ENCODE assay signal across 17 cellular contexts in genomic region chr1:205687242-205687641, GRCh38. TPM values are rescaled to one million over a fixed set of nuclear protein-coding genes. Genes with fewer than 3 reads are reported as not detected.
DNase-seq lines count a peak whose midpoint lies in the region; ATAC-seq and TF ChIP-seq lines count a peak whose summit lies in the region.
"Had no signal": no experiment of that assay in that cellular context is flagged by ENCODE, and none has a peak within 500 bp of the region (broad histone marks: within the 10 kb centered on the region; RNA-seq: fewer than 3 reads in every experiment).

No MANE protein-coding gene starts in this region.

- ATAC-seq in GM18511 (IDR thresholded peaks at IDR 0.05; ENCODE audit: unreplicated experiment): no peak

- peaks cover 30% of the 10 kb centered on the region for H3K4me1 ChIP-seq in Loucy (ENCODE audit: insufficient read depth, low read length, poor library complexity, severe bottlenecking)

- H3K36me3 ChIP-seq in H7 (replicated peaks; ENCODE audit: control insufficient read depth, insufficient read depth, low read length) (no peaks in the 10 kb centered on the region), Loucy (ENCODE audit: insufficient read depth, low read length) (no peaks in the 10 kb centered on the region)

- H3K9me3 ChIP-seq in Loucy (ENCODE audit: insufficient read depth, low read depth, low read length): no peaks in the 10 kb centered on the region
- H3K9me3 ChIP-seq: SK-N-SH had no signal

- H3K4me2 ChIP-seq in Loucy (ENCODE audit: low read depth, low read length, poor library complexity, severe bottlenecking): no peak overlapping the region
- H3K4me2 ChIP-seq: SK-N-SH had no signal

- no peaks in the 10 kb centered on the region for H3K79me2 ChIP-seq in Loucy (ENCODE audit: insufficient read depth, low read length)

- H3K4me3 ChIP-seq in H7 (ENCODE audit: insufficient read depth, low read depth, low read length) (no peak overlapping the region), Loucy (ENCODE audit: low read length, poor library complexity, severe bottlenecking) (no peak overlapping the region), choroid plexus epithelial cell (ENCODE audit: low read depth, low read length) (no peak overlapping the region)

- no peaks in the 10 kb centered on the region for H3K27me3 ChIP-seq in H7 (ENCODE audit: control insufficient read depth, insufficient read depth, low read length)
- no peaks in the 10 kb centered on the region for H3K27me3 ChIP-seq in Loucy (ENCODE audit: insufficient read depth, low read length, poor library complexity, severe bottlenecking)

- no peaks in the 10 kb centered on the region for H4K20me1 ChIP-seq in Loucy (ENCODE audit: insufficient read depth, low read length, poor library complexity, severe bottlenecking)

- H2AFZ ChIP-seq in Loucy (ENCODE audit: low read length): peak overlapping the region; percentile 74; the same call in 1 of the 2 replicates

- H3K9ac ChIP-seq in Loucy (ENCODE audit: low read depth, low read length, poor library complexity, severe bottlenecking): no peak overlapping the region
- H3K9ac ChIP-seq: SK-N-SH had no signal

- DNase-seq in H7 (peak; percentile 19), choroid plexus epithelial cell (ENCODE audit: low read depth) (no peak), posterior vena cava (ENCODE audit: low spot score) (peak; percentile 9), middle frontal gyrus (ENCODE audit: extremely low spot score, low spot score) (no peak)
- no peak for DNase-seq in activated T-cell treated with anti-CD3 and anti-CD28 coated beads, Interleukin-2, amount 50 U/mL, for 1 hour
- DNase-seq: CD4-positive, CD25-positive, alpha-beta regulatory T cell; EL; GF-D8; HCEC 1CT; Karpas-422; NCI-H1417 treated with DMSO at 0.1 percent for 48 hours; NCI-H187; NK-92 treated with Interleukin-12 subunit alpha and Interleukin-12 subunit beta, amount 100 ng/mL, for 24 hours; SIG-M5; SK-N-SH had no signal

- intact Hi-C loops in posterior vena cava (cut with DNase I): no loop called here

- peaks cover 4% of the 10 kb centered on the region for H3F3A ChIP-seq in Loucy (ENCODE audit: low read depth)

- TF ChIP-seq CTCF in Loucy (conservative IDR thresholded peaks at IDR 0.05; ENCODE audit: low read length) (no peak), choroid plexus epithelial cell (conservative IDR thresholded peaks at IDR 0.05; ENCODE audit: low read depth, low read length) (peak; percentile 3)

- no peaks in the 10 kb centered on the region for H3K9me2 ChIP-seq in Loucy (replicated peaks; ENCODE audit: low read depth, low read length)
- H3K9me2 ChIP-seq: SK-N-SH had no signal

RNA-seq across cellular contexts. Expression of gene SLC45A3, which starts 6.9 kb away (rescaled TPM):
- total RNA-seq in H7 (2014; rRNA removed; shearing (Covaris generic)): 19.2 and 20.7 TPM in 2 replicates
- total RNA-seq in posterior vena cava: 1 to 10 TPM; 3.6 to 5.3 TPM

RNA-seq across cellular contexts. Expression of gene ELK4, which starts 55.4 kb away (rescaled TPM):
- 13.0 and 20.1 TPM in 2 replicates for total RNA-seq in H7 (2014; rRNA removed; shearing (Covaris generic))
- total RNA-seq in posterior vena cava: 10 to 100 TPM; 49.8 to 54.6 TPM

Comparison
In these comparisons a context has a peak if more than half of its experiments do, and no peak if none do; other contexts are left out.
1. DNase-seq: peak in H7 (single experiment) and posterior vena cava (single experiment); none in choroid plexus epithelial cell (single experiment), middle frontal gyrus (single experiment) and activated T-cell treated with anti-CD3 and anti-CD28 coated beads, Interleukin-2, amount 50 U/mL, for 1 hour (single experiment).